ENCODE assay signal across 10 cellular contexts in the genomic region with DNA sequence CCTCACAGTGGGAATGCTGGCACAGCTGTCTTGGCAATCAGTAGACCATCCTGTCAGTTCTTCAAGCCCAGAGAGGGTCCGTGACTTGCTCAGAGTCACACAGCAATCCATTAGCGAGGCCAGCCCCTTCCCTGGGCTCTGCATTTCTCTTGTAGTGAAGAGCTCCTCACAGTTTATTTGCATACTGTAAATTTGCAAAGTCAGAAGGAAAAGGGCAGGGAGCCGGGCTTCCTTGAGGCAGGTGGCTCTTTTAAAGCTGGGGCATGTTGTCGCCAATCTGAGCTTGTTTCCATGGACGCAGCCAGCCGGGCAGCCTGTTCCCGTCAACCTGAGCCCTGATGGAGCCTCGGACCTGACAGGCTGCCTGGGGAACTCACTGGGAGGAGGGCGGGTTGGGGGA.
A peak's percentile ranks its signal among the peaks of the same experiment; 100 is the strongest.
DNase-seq lines count a peak whose midpoint lies in the region; ATAC-seq and TF ChIP-seq lines count a peak whose summit lies in the region.
"Had no signal": no experiment of that assay in that cellular context is flagged by ENCODE, and none has a peak within 500 bp of the region (broad histone marks: within the 10 kb centered on the region; RNA-seq: fewer than 3 reads in every experiment).

No MANE protein-coding gene starts in this region.

- peaks cover 23% of the 10 kb centered on the region for H3K4me1 ChIP-seq in endodermal cell (ENCODE audit: control insufficient read depth, insufficient read depth, low read length)
- H3K4me1 ChIP-seq in osteoblast (ENCODE audit: insufficient read depth, low read length), result peaks cover 34% of the 10 kb centered on the region

- H4K20me1 ChIP-seq in osteoblast (ENCODE audit: insufficient read depth, low read length), result peaks cover 43% of the 10 kb centered on the region

- H3K27me3 Mint-ChIP-seq in endodermal cell (ENCODE audit: insufficient read depth), result no peaks in the 10 kb centered on the region
- H3K27me3 Mint-ChIP-seq in naive thymus-derived CD8-positive, alpha-beta T cell, result no peaks in the 10 kb centered on the region

- peaks cover 13% of the 10 kb centered on the region for H3K36me3 ChIP-seq in endodermal cell (ENCODE audit: control insufficient read depth, insufficient read depth, low read length)
- H3K36me3 ChIP-seq in osteoblast (ENCODE audit: insufficient read depth, low read length), result no peaks in the 10 kb centered on the region

- POLR2A ChIA-PET in naive thymus-derived CD8-positive, alpha-beta T cell (lab: Charles Lee), result no interaction called here

- H3K9ac ChIP-seq in endodermal cell (ENCODE audit: extremely low read depth, low read length, poor library complexity, severe bottlenecking), result no peak overlapping the region

- peaks cover 12% of the 10 kb centered on the region for H3K36me3 Mint-ChIP-seq in endodermal cell (ENCODE audit: low read depth)
- no peaks in the 10 kb centered on the region for H3K36me3 Mint-ChIP-seq in naive thymus-derived CD8-positive, alpha-beta T cell

- no peak for ATAC-seq in naive thymus-derived CD8-positive, alpha-beta T cell

- H3K9me3 ChIP-seq in endodermal cell (ENCODE audit: control insufficient read depth, low read length) (no peaks in the 10 kb centered on the region), osteoblast (ENCODE audit: low read depth, low read length) (no peaks in the 10 kb centered on the region)

- no peak overlapping the region for H3K4me3 Mint-ChIP-seq in endodermal cell
- H3K4me3 Mint-ChIP-seq in naive thymus-derived CD8-positive, alpha-beta T cell, result no peak overlapping the region

- no peak overlapping the region for H2AFZ ChIP-seq in osteoblast (ENCODE audit: low read length)

- peaks cover 38% of the 10 kb centered on the region for H3K79me2 ChIP-seq in osteoblast (ENCODE audit: insufficient read depth, low read length)

- DNase-seq in DMS79 (lab: John Stamatoyannopoulos, UW) (peak; percentile 51), NCI-H2171 (lab: John Stamatoyannopoulos, UW) (peak; percentile 30), endodermal cell (peak; percentile 89), osteoblast (ENCODE audit: insufficient read length, low spot score, missing footprints) (no peak), foreskin melanocyte (no peak), NCI-H446 treated with DMSO at 0.1 percent for 48 hours (lab: John Stamatoyannopoulos, UW) (no peak), NCI-H82 treated with DMSO at 0.1 percent for 48 hours (lab: John Stamatoyannopoulos, UW; ENCODE audit: unreplicated experiment) (no peak)
- no peak for DNase-seq in naive thymus-derived CD8-positive, alpha-beta T cell
- DNase-seq: Calu3; NK-92 treated with Interleukin-12 subunit alpha and Interleukin-12 subunit beta, amount 100 ng/mL, for 24 hours had no signal

- H3K9me3 Mint-ChIP-seq in endodermal cell, result peaks cover 5% of the 10 kb centered on the region
- no peaks in the 10 kb centered on the region for H3K9me3 Mint-ChIP-seq in naive thymus-derived CD8-positive, alpha-beta T cell

- H3K27ac ChIP-seq in endodermal cell (ENCODE audit: low read depth, low read length) (peak overlapping the region; percentile 42), osteoblast (ENCODE audit: low read depth, low read length) (no peak overlapping the region)

- 45 to 61% methylated on average over 9 of the region's 9 CpGs for WGBS in endodermal cell (ENCODE audit: insufficient coverage in 1 of 2, insufficient read length in 1 of 2), 2 experiments

- H3K4me1 Mint-ChIP-seq in endodermal cell, result peaks cover 48% of the 10 kb centered on the region
- H3K4me1 Mint-ChIP-seq in naive thymus-derived CD8-positive, alpha-beta T cell, result peaks cover 6 to 17% (median 10%) of the 10 kb centered on the region in 4 donors

- H3K4me3 ChIP-seq in endodermal cell (ENCODE audit: low read length), result no peak overlapping the region
- no peak overlapping the region for H3K4me3 ChIP-seq in osteoblast (ENCODE audit: insufficient read depth, low read length)

- peak overlapping the region; percentile 56 for H3K27ac Mint-ChIP-seq in endodermal cell
- no peak overlapping the region for H3K27ac Mint-ChIP-seq in naive thymus-derived CD8-positive, alpha-beta T cell

- peak overlapping the region; percentile 1 for H3K4me2 ChIP-seq in osteoblast (ENCODE audit: insufficient read depth, low read length)

- TF ChIP-seq CTCF in endodermal cell (conservative IDR thresholded peaks at IDR 0.05), result no peak
- no peak for TF ChIP-seq CTCF in osteoblast (IDR thresholded peaks at IDR 0.05; ENCODE audit: extremely low read depth, low read depth, low read length)

- H3K27me3 ChIP-seq in endodermal cell (ENCODE audit: control insufficient read depth, insufficient read depth, low read length, poor library complexity, severe bottlenecking) (no peaks in the 10 kb centered on the region), osteoblast (ENCODE audit: insufficient read depth, low read length) (no peaks in the 10 kb centered on the region)

Comparison
In these comparisons a context has a peak if more than half of its experiments do, and no peak if none do; other contexts are left out.
1. DNase-seq: peak in DMS79 (single experiment), NCI-H2171 (single experiment) and endodermal cell (single experiment); none in osteoblast (single experiment), naive thymus-derived CD8-positive, alpha-beta T cell (0 of 10), foreskin melanocyte (single experiment), NCI-H446 treated with DMSO at 0.1 percent for 48 hours (single experiment) and NCI-H82 treated with DMSO at 0.1 percent for 48 hours (single experiment).